ENCODE assay signal across 8 cellular contexts in genomic region chr3:121545564-121546455, GRCh38. TPM values are rescaled to one million over a fixed set of nuclear protein-coding genes. Genes with fewer than 3 reads are reported as not detected.
A peak's percentile ranks its signal among the peaks of the same experiment; 100 is the strongest.
DNase-seq lines count a peak whose midpoint lies in the region; ATAC-seq and TF ChIP-seq lines count a peak whose summit lies in the region.

Gene POLQ, minus strand, starts transcription at chr3:121545988. Its CDS starts 111 bp downstream, at chr3:121545877.

- DNase-seq in BE2C, result peak; percentile 90
- DNase-seq in GM19240 (ENCODE audit: insufficient read length, low spot score), result peak; percentile 53
- peak; percentile 97 to 99 for DNase-seq in NCI-H526 (lab: John Stamatoyannopoulos, UW)
- DNase-seq in activated CD4-positive, alpha-beta T cell treated with anti-CD3 and anti-CD28 coated beads for 48 hours, result peak; percentile 91
- DNase-seq in colonic mucosa, result peak; percentile 94
- peak; percentile 92 to 93 for DNase-seq in left colon
- peak; percentile 88 for DNase-seq in stimulated activated CD4-positive, alpha-beta T cell treated with anti-CD3 and anti-CD28 coated beads, Interleukin-1b, Interleukin-23, amount 100 ng/mL, for 48 hours

- peak within 1 kb of the TSS; percentile 76 to 96 for H3K9ac ChIP-seq in colonic mucosa (ENCODE audit: low read depth in 2 of 2, low read length in 2 of 2)

- peak within 1 kb of the TSS; percentile 80 for H3K27ac ChIP-seq in colonic mucosa

- ATAC-seq in HG03460 (IDR thresholded peaks at IDR 0.05; ENCODE audit: unreplicated experiment), result peak; percentile 82
- ATAC-seq in left colon, result peak; percentile 87

- H3K4me1 ChIP-seq in BE2C, result no peaks in the 10 kb centered on the region
- H3K4me1 ChIP-seq in colonic mucosa, result no peaks in the 10 kb centered on the region

- H3K9me3 ChIP-seq in BE2C (no peaks in the 10 kb centered on the region), colonic mucosa (no peaks in the 10 kb centered on the region)

- TF ChIP-seq CTCF in BE2C (IDR thresholded peaks at IDR 0.05; ENCODE audit: low read depth, low read length) (no peak), colonic mucosa (IDR thresholded peaks at IDR 0.05) (no peak)

- peaks cover 11% of the 10 kb centered on the region; the same call in 1 of the 2 replicates for H3K36me3 ChIP-seq in BE2C
- no peaks in the 10 kb centered on the region for H3K36me3 ChIP-seq in colonic mucosa

- H3K27me3 ChIP-seq in BE2C, result no peaks in the 10 kb centered on the region
- H3K27me3 ChIP-seq in colonic mucosa, result no peaks in the 10 kb centered on the region

- intact Hi-C loops in colonic mucosa (cut with DNase I) (no loop called here), left colon (cut with DNase I, micrococcal nuclease) (no loop called here)

- peak within 1 kb of the TSS; percentile 92 for H3K4me3 ChIP-seq in BE2C (ENCODE audit: low read depth, low read length)
- peak within 1 kb of the TSS; percentile 66 for H3K4me3 ChIP-seq in colonic mucosa

RNA-seq across cellular contexts. Expression of gene POLQ, which starts in this region (rescaled TPM):
- 2.8 TPM for polyA plus RNA-seq in BE2C (2012; ENCODE audit: insufficient read depth, insufficient read length, low read depth)
- total RNA-seq in colonic mucosa (10 to 100 TPM in 1 of 2 donors, 1 to 10 TPM in 1; 2.9 to 12.5 TPM), left colon (1 to 10 TPM; 1.5 to 3.0 TPM)

Comparison
In these comparisons a context has a peak if more than half of its experiments do, and no peak if none do; other contexts are left out.
1. Peak in every context shown above with its lines: DNase-seq, ATAC-seq, H3K4me3 ChIP-seq and H3K27ac ChIP-seq.